In the genomic region with DNA sequence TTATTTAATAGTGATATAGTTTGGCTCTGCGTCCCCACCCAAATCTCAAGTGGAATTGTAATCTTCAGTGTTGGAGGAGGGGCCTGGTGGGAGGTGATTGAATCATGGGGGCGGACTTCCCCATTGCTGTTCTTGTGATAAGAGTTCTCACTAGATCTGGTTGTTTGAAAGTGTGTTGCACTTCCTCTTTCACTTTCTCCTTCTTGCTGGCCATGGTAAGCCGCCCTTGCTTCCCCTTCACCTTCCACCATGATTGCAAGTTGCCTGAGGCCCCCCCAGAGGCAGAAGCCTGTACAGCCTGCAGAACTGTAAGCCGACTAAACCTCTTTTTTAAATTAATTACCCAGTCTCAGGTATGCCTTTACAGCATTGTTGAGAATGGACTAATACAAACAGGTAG, we compare ENCODE assay signal across 14 cellular contexts.
DNase-seq lines count a peak whose midpoint lies in the region; ATAC-seq and TF ChIP-seq lines count a peak whose summit lies in the region.
"Had no signal": no experiment of that assay in that cellular context is flagged by ENCODE, and none has a peak within 500 bp of the region (broad histone marks: within the 10 kb centered on the region; RNA-seq: fewer than 3 reads in every experiment).

No MANE protein-coding gene starts in this region.

- H3K27me3 ChIP-seq in mucosa of stomach (ENCODE audit: control insufficient read depth, insufficient read depth, low read length) (no peaks in the 10 kb centered on the region), MG63 (no peaks in the 10 kb centered on the region)
- H3K27me3 ChIP-seq: SJCRH30 had no signal

- H3K4me1 Mint-ChIP-seq in activated CD8-positive, alpha-beta memory T cell treated with anti-CD3 and anti-CD28 coated beads, Interleukin-2, amount 10 ng/mL, durations not matched to agents 7 days and 5 days = peaks cover 6% of the 10 kb centered on the region

- H3K27me3 Mint-ChIP-seq in activated CD8-positive, alpha-beta memory T cell treated with anti-CD3 and anti-CD28 coated beads, Interleukin-2, amount 10 ng/mL, durations not matched to agents 7 days and 5 days = peaks cover 18% of the 10 kb centered on the region

- H3K4me3 ChIP-seq in OCI-LY7 (ENCODE audit: low read depth, low read length, poor library complexity, severe bottlenecking) = no peak overlapping the region
- H3K4me3 ChIP-seq in mucosa of stomach (ENCODE audit: low read length) = peak overlapping the region; percentile 36
- H3K4me3 ChIP-seq in MG63 = no peak overlapping the region
- H3K4me3 ChIP-seq: SJCRH30 had no signal

- TF ChIP-seq CTCF in OCI-LY7 (conservative IDR thresholded peaks at IDR 0.05; ENCODE audit: low read length) = 0 out of 2 replicates have a peak, but pooled peaks have one; percentile 27

- H3K4me3 Mint-ChIP-seq in activated CD8-positive, alpha-beta memory T cell treated with anti-CD3 and anti-CD28 coated beads, Interleukin-2, amount 10 ng/mL, durations not matched to agents 7 days and 5 days = no peak overlapping the region

- H3K9me3 ChIP-seq in OCI-LY7 (ENCODE audit: low read length) (no peaks in the 10 kb centered on the region), mucosa of stomach (ENCODE audit: control insufficient read depth, low read length) (no peaks in the 10 kb centered on the region), MG63 (no peaks in the 10 kb centered on the region)
- H3K9me3 ChIP-seq: SJCRH30 had no signal

- BruUV-seq in OCI-LY7 (replicated peaks; lab: Mats Ljungman, UMichigan) = no TSS peak

- H3K4me2 ChIP-seq in OCI-LY7 (ENCODE audit: low read length) = no peak overlapping the region

- H3K4me1 ChIP-seq in OCI-LY7 (ENCODE audit: insufficient read depth, low read length, poor library complexity, severe bottlenecking) (no peaks in the 10 kb centered on the region), mucosa of stomach (ENCODE audit: control insufficient read depth, insufficient read depth, low read length) (peaks cover 5% of the 10 kb centered on the region)
- H3K4me1 ChIP-seq: SJCRH30 had no signal

- no peaks in the 10 kb centered on the region for H4K20me1 ChIP-seq in OCI-LY7 (ENCODE audit: insufficient read depth, low read length)

- H3K9me2 ChIP-seq in OCI-LY7 (ENCODE audit: insufficient read depth, low read length) = no peaks in the 10 kb centered on the region

- no peak overlapping the region for H2AFZ ChIP-seq in OCI-LY7 (ENCODE audit: low read length)

- no peak overlapping the region for H3K27ac ChIP-seq in OCI-LY7 (ENCODE audit: low read depth, low read length, poor library complexity, severe bottlenecking)
- H3K27ac ChIP-seq: SJCRH30, VCaP had no signal

- H3K9ac ChIP-seq in mucosa of stomach (ENCODE audit: low read length) = no peak overlapping the region

- H3K9me3 Mint-ChIP-seq in activated CD8-positive, alpha-beta memory T cell treated with anti-CD3 and anti-CD28 coated beads, Interleukin-2, amount 10 ng/mL, durations not matched to agents 7 days and 5 days (ENCODE audit: low read depth) = peaks cover 2% of the 10 kb centered on the region

- POLR2A ChIA-PET in OCI-LY7 (lab: Charles Lee) = interaction anchor here (0.6 to 1.2 kb wide), 4 partner anchors 16 to 1539 kb away, joined by 3 to 5 read pairs (median 4); no protein-coding TSS in a partner anchor

- no peaks in the 10 kb centered on the region for H3K36me3 ChIP-seq in OCI-LY7 (ENCODE audit: insufficient read depth, low read length)
- no peaks in the 10 kb centered on the region for H3K36me3 ChIP-seq in mucosa of stomach (ENCODE audit: control insufficient read depth, insufficient read depth, low read length)
- H3K36me3 ChIP-seq in MG63 = no peaks in the 10 kb centered on the region
- H3K36me3 ChIP-seq: SJCRH30 had no signal

- CTCF ChIA-PET in activated CD8-positive, alpha-beta memory T cell treated with anti-CD3 and anti-CD28 coated beads, Interleukin-2, amount 10 ng/mL, durations not matched to agents 7 days and 5 days (lab: Charles Lee) = interaction anchor here (1.1 to 2.2 kb wide), 2 partner anchors 23 to 249 kb away, joined by 3 to 7 read pairs; no protein-coding TSS in a partner anchor
- CTCF ChIA-PET in OCI-LY7 (lab: Charles Lee; ENCODE audit: unreplicated experiment) = no interaction called here

- peaks cover 5% of the 10 kb centered on the region for H3K36me3 Mint-ChIP-seq in activated CD8-positive, alpha-beta memory T cell treated with anti-CD3 and anti-CD28 coated beads, Interleukin-2, amount 10 ng/mL, durations not matched to agents 7 days and 5 days

- intact Hi-C loops in OCI-LY7 (cut with micrococcal nuclease; ENCODE audit: unreplicated experiment) = no loop called here

- H3K27ac Mint-ChIP-seq in activated CD8-positive, alpha-beta memory T cell treated with anti-CD3 and anti-CD28 coated beads, Interleukin-2, amount 10 ng/mL, durations not matched to agents 7 days and 5 days = peak overlapping the region; percentile 48

- peak; percentile 42 for ATAC-seq in activated CD8-positive, alpha-beta memory T cell treated with anti-CD3 and anti-CD28 coated beads, Interleukin-2, amount 10 ng/mL, durations not matched to agents 7 days and 5 days
- ATAC-seq in HG02938 (IDR thresholded peaks at IDR 0.05; ENCODE audit: unreplicated experiment) (peak; percentile 65), HG03039 (IDR thresholded peaks at IDR 0.05; ENCODE audit: unreplicated experiment) (no peak), GM21825 (IDR thresholded peaks at IDR 0.05; ENCODE audit: unreplicated experiment) (no peak)

- no peaks in the 10 kb centered on the region for H3K79me2 ChIP-seq in OCI-LY7 (ENCODE audit: insufficient read depth, low read depth, low read length)

- no peak for DNase-seq in activated CD8-positive, alpha-beta memory T cell treated with anti-CD3 and anti-CD28 coated beads, Interleukin-2, amount 10 ng/mL, durations not matched to agents 7 days and 5 days
- no peak for DNase-seq in activated CD8-positive, alpha-beta memory T cell treated with anti-CD3 and anti-CD28 coated beads, Interleukin-2, amount 50 U/mL, for 4 hours
- DNase-seq in OCI-LY7 (ENCODE audit: low spot score) (peak; percentile 48), MG63 (no peak)
- DNase-seq: 8988T, dermis blood vessel endothelial cell, NCI-H1105, NCI-H510A, SJCRH30 had no signal

Comparison
In these comparisons a context has a peak if more than half of its experiments do, and no peak if none do; other contexts are left out.
1. ATAC-seq: peak in activated CD8-positive, alpha-beta memory T cell treated with anti-CD3 and anti-CD28 coated beads, Interleukin-2, amount 10 ng/mL, durations not matched to agents 7 days and 5 days (single experiment) and HG02938 (single experiment); none in HG03039 (single experiment) and GM21825 (single experiment).